Comparison of ENCODE assay signal across 1 cellular context in the genomic region with DNA sequence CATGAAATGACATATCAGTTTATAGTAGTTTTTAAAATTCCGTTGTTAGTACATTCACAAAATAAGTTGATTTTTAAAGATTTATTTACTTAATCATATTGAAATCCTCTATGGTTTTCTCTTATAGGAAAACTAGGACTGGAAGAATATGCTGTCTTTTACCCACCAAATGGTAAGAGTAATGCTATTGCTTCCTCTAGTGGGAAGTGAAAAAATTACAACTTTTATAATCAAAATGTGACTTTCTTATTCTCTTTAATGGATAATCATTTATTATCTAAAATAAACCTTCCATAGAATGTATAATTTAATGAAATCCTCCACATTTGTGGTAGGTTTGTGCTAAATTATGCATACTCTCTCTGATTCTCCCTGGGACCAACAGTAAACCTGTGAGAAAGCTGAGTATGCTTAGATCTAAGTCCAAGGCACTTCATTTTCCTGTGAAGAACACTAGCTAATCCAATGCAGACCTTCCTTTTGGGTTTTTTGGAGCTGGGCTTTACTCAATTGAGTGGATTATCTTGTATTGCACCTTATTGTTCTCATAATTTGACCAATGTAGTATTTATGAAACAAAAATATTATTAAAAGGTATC.
TF ChIP-seq lines count a peak whose summit lies in the region.

No MANE protein-coding gene starts in this region.

TF ChIP-seq in K562, 482 proteins besides CTCF, POLR2A, EP300 and RAD21 (continued from another document):
- TF ChIP-seq KLF16 (IDR thresholded peaks at IDR 0.05), result 0 out of 2 replicates have a peak, but pooled peaks have one; percentile 38
